27 cellular contexts compared by ENCODE assay signal in the genomic region with DNA sequence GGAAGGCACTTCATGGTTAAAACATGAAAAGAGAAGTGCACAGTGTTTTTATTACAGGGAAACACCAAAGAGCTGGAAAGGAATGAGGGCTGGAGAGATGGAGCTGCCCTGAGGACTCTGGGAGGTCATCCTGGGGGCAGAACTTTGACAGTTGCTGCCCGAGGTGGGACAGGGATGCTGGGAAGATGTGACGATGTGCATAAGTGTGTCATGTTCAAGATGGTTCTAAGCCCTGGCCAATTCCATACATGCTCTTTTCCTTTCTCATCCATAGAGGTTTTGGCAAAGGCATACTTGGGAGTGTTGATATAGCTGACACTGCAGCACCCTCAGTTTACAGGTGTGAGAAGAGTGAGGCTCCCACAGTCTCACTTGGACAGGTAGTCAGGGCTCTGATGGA. TPM values are rescaled to one million over a fixed set of nuclear protein-coding genes. Genes with fewer than 3 reads are reported as not detected.
DNase-seq lines count a peak whose midpoint lies in the region; ATAC-seq and TF ChIP-seq lines count a peak whose summit lies in the region.
"Had no signal": no experiment of that assay in that cellular context is flagged by ENCODE, and none has a peak within 500 bp of the region (broad histone marks: within the 10 kb centered on the region; RNA-seq: fewer than 3 reads in every experiment).

No MANE protein-coding gene starts in this region.

- no peaks in the 10 kb centered on the region for H3K9me3 ChIP-seq in BLaER1 treated with 17β-estradiol and CSF1 and Interleukin-3, amounts not matched to agents 10 nM and 100 nM (replicated peaks in 1 of 11)
- H3K9me3 ChIP-seq in T-helper 17 cell (ENCODE audit: control insufficient read depth, low read length, poor library complexity, severe bottlenecking) (no peaks in the 10 kb centered on the region), hepatocyte (ENCODE audit: low read depth) (no peaks in the 10 kb centered on the region)
- H3K9me3 ChIP-seq: right atrium auricular region, SK-N-SH, thyroid gland had no signal

- H3K27ac ChIP-seq in BLaER1 treated with 17β-estradiol and CSF1 and Interleukin-3, amounts not matched to agents 10 nM and 100 nM, result no peak overlapping the region
- H3K27ac ChIP-seq in hepatocyte (peak overlapping the region; percentile 64), caudate nucleus (ENCODE audit: low read depth, low read length) (no peak overlapping the region)
- H3K27ac ChIP-seq: parathyroid adenoma, thyroid gland had no signal

- DNase-seq in T-helper 17 cell (no peak), hepatocyte (ENCODE audit: low spot score) (no peak), caudate nucleus (lab: John Stamatoyannopoulos, UW) (no peak), DMS53 treated with DMSO at 0.1 percent for 48 hours (lab: John Stamatoyannopoulos, UW; ENCODE audit: unreplicated experiment) (no peak)
- DNase-seq in stimulated activated effector memory CD8-positive, alpha-beta T cell treated with anti-CD3 and anti-CD28 coated beads, Interleukin-12 subunit alpha, Interleukin-12 subunit beta, amount 100 ng/mL, for 72 hours (ENCODE audit: low spot score in 2 of 2), result no peak
- DNase-seq in effector CD8-positive, alpha-beta T cell (lab: John Stamatoyannopoulos, UW), result no peak
- DNase-seq: ACHN; activated CD8-positive, alpha-beta T cell treated with anti-CD3 and anti-CD28 coated beads, Interleukin-2, amount 10 ng/mL, durations not matched to agents 7 days and 5 days; H9; immature natural killer cell; left cardiac atrium; NCI-H2081 treated with DMSO at 0.1 percent for 48 hours; NCI-H226; NCI-H69; PC-3; SK-N-SH; stimulated activated CD4-positive, alpha-beta T cell treated with anti-CD3 and anti-CD28 coated beads, Interleukin-1b, Interleukin-23, amount 100 ng/mL, for 48 hours; thyroid gland had no signal

- H3K4me1 Mint-ChIP-seq in T-helper 17 cell, result peaks cover 49% of the 10 kb centered on the region
- H3K4me1 Mint-ChIP-seq in stimulated activated effector memory CD8-positive, alpha-beta T cell treated with anti-CD3 and anti-CD28 coated beads, Interleukin-12 subunit alpha, Interleukin-12 subunit beta, amount 100 ng/mL, for 72 hours, result peaks cover 52% of the 10 kb centered on the region

- ATAC-seq in T-helper 17 cell (no peak), HG02759 (IDR thresholded peaks at IDR 0.05; ENCODE audit: unreplicated experiment) (no peak)
- no peak for ATAC-seq in stimulated activated effector memory CD8-positive, alpha-beta T cell treated with anti-CD3 and anti-CD28 coated beads, Interleukin-12 subunit alpha, Interleukin-12 subunit beta, amount 100 ng/mL, for 72 hours
- ATAC-seq: K562, left cardiac atrium, PC-3 had no signal

- H3K4me1 ChIP-seq in BLaER1 treated with 17β-estradiol and CSF1 and Interleukin-3, amounts not matched to agents 10 nM and 100 nM, result peaks cover 46 to 64% (median 57%) of the 10 kb centered on the region in 10 experiments
- peaks cover 32% of the 10 kb centered on the region for H3K4me1 ChIP-seq in hepatocyte (ENCODE audit: insufficient read depth)

- no peaks in the 10 kb centered on the region for H3K9me2 ChIP-seq in hepatocyte (replicated peaks; ENCODE audit: insufficient read depth)
- H3K9me2 ChIP-seq: SK-N-SH had no signal

- no peak overlapping the region for H3K9ac ChIP-seq in BLaER1 treated with 17β-estradiol and CSF1 and Interleukin-3, amounts not matched to agents 10 nM and 100 nM
- H3K9ac ChIP-seq: parathyroid adenoma, SK-N-SH had no signal

- 85% methylated on average over 2 of the region's 2 CpGs for WGBS in hepatocyte (ENCODE audit: low lambda C conversion rate, missing lambda C conversion rate)

- no peak for TF ChIP-seq CTCF in hepatocyte (IDR thresholded peaks at IDR 0.05; ENCODE audit: poor library complexity)

- H4K20me1 ChIP-seq in BLaER1 treated with 17β-estradiol and CSF1 and Interleukin-3, amounts not matched to agents 10 nM and 100 nM, result peaks cover 0 to 93% (median 15%) of the 10 kb centered on the region in 11 experiments; a peak in 11 of 22 replicates
- peaks cover 33% of the 10 kb centered on the region for H4K20me1 ChIP-seq in hepatocyte (ENCODE audit: insufficient read depth, poor library complexity, severe bottlenecking)

- H3K9me3 Mint-ChIP-seq in stimulated activated effector memory CD8-positive, alpha-beta T cell treated with anti-CD3 and anti-CD28 coated beads, Interleukin-12 subunit alpha, Interleukin-12 subunit beta, amount 100 ng/mL, for 72 hours, result no peaks in the 10 kb centered on the region
- H3K9me3 Mint-ChIP-seq: central memory CD8-positive, alpha-beta T cell; H9; immature natural killer cell; stimulated activated naive CD8-positive, alpha-beta T cell treated with anti-CD3 and anti-CD28 coated beads, Interleukin-15, Interleukin-2, amounts not matched to agents 100 ng/mL and 50 ng/mL, for 24 hours had no signal

- H3K27ac Mint-ChIP-seq in T-helper 17 cell, result peak overlapping the region; percentile 56
- peak overlapping the region; percentile 44 for H3K27ac Mint-ChIP-seq in stimulated activated effector memory CD8-positive, alpha-beta T cell treated with anti-CD3 and anti-CD28 coated beads, Interleukin-12 subunit alpha, Interleukin-12 subunit beta, amount 100 ng/mL, for 72 hours
- H3K27ac Mint-ChIP-seq: B cell, H9 had no signal

- no peak overlapping the region for H3K4me3 ChIP-seq in BLaER1 treated with 17β-estradiol and CSF1 and Interleukin-3, amounts not matched to agents 10 nM and 100 nM
- H3K4me3 ChIP-seq in hepatocyte, result no peak overlapping the region
- H3K4me3 ChIP-seq: K562, right atrium auricular region, smooth muscle cell, thyroid gland had no signal

- H3K4me3 Mint-ChIP-seq in T-helper 17 cell, result no peak overlapping the region
- H3K4me3 Mint-ChIP-seq in stimulated activated effector memory CD8-positive, alpha-beta T cell treated with anti-CD3 and anti-CD28 coated beads, Interleukin-12 subunit alpha, Interleukin-12 subunit beta, amount 100 ng/mL, for 72 hours, result no peak overlapping the region
- H3K4me3 Mint-ChIP-seq: activated CD8-positive, alpha-beta T cell treated with anti-CD3 and anti-CD28 coated beads, Interleukin-2, amount 10 ng/mL, durations not matched to agents 7 days and 5 days; B cell; central memory CD8-positive, alpha-beta T cell; H9; stimulated activated naive CD8-positive, alpha-beta T cell treated with anti-CD3 and anti-CD28 coated beads, Interleukin-15, Interleukin-2, amounts not matched to agents 100 ng/mL and 50 ng/mL, for 24 hours had no signal

- H3K36me3 ChIP-seq in BLaER1 treated with 17β-estradiol and CSF1 and Interleukin-3, amounts not matched to agents 10 nM and 100 nM, result peaks cover 0 to 58% (median 17%) of the 10 kb centered on the region in 11 experiments; a peak in 17 of 22 replicates
- H3K36me3 ChIP-seq in hepatocyte (replicated peaks; ENCODE audit: insufficient read depth, low read depth), result no peaks in the 10 kb centered on the region
- H3K36me3 ChIP-seq: thyroid gland had no signal

- no peaks in the 10 kb centered on the region for H3K27me3 Mint-ChIP-seq in T-helper 17 cell
- H3K27me3 Mint-ChIP-seq: B cell; central memory CD8-positive, alpha-beta T cell; stimulated activated naive CD8-positive, alpha-beta T cell treated with anti-CD3 and anti-CD28 coated beads, Interleukin-15, Interleukin-2, amounts not matched to agents 100 ng/mL and 50 ng/mL, for 24 hours had no signal

- peaks cover 95% of the 10 kb centered on the region for H3K79me2 ChIP-seq in hepatocyte

- no peak overlapping the region for H2AFZ ChIP-seq in hepatocyte
- H2AFZ ChIP-seq: parathyroid adenoma had no signal

- peaks cover 15% of the 10 kb centered on the region for H3K36me3 Mint-ChIP-seq in T-helper 17 cell (ENCODE audit: low read depth)
- no peaks in the 10 kb centered on the region for H3K36me3 Mint-ChIP-seq in stimulated activated effector memory CD8-positive, alpha-beta T cell treated with anti-CD3 and anti-CD28 coated beads, Interleukin-12 subunit alpha, Interleukin-12 subunit beta, amount 100 ng/mL, for 72 hours

- no peaks in the 10 kb centered on the region for H3K27me3 ChIP-seq in BLaER1 treated with 17β-estradiol and CSF1 and Interleukin-3, amounts not matched to agents 10 nM and 100 nM
- no peaks in the 10 kb centered on the region for H3K27me3 ChIP-seq in hepatocyte
- H3K27me3 ChIP-seq: right atrium auricular region, thyroid gland had no signal

- H3K4me2 ChIP-seq in BLaER1 treated with 17β-estradiol and CSF1 and Interleukin-3, amounts not matched to agents 10 nM and 100 nM, result peak overlapping the region; percentile 53 to 84 (median 76); a peak in 18 of 22 replicates
- H3K4me2 ChIP-seq in hepatocyte, result no peak overlapping the region
- H3K4me2 ChIP-seq: SK-N-SH, smooth muscle cell had no signal

RNA-seq across cellular contexts. Expression of gene LPP, which starts 23.8 kb away (rescaled TPM):
- total RNA-seq in T-helper 17 cell, result 10 to 100 TPM; 81.0 to 94.2 TPM
- total RNA-seq in hepatocyte, result 67.7 and 73.8 TPM in 2 replicates
- polyA plus RNA-seq in hepatocyte, result 46.9 and 53.2 TPM in 2 replicates
- polyA plus RNA-seq: K562 had no signal
